ENCODE assay signal across 25 cellular contexts in the genomic region with DNA sequence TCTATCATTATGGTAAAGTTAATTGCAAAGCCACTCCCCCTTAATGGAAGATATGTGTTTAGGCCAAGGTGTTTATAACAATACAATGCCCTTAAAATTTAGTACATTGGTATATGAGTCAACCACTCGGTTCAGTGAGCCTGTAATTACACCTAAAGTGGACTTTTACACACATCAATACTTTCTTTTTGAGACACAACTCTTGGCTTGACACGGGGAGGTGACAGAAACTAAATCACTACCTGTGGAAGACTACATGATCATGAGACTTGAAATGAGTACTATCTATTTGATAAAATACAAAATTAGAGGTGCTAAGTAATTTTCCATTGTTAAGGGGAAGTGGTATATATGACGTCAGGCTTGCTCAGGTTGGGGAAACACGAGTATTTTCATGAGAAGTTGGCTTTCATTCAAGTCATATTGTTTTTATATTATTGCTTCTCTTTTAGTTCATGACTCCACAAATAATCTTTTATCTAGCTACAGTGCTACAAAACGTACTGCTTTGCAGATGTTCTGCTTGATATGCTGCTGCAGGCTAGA.
"Had no signal": no experiment of that assay in that cellular context is flagged by ENCODE, and none has a peak within 500 bp of the region (broad histone marks: within the 10 kb centered on the region; RNA-seq: fewer than 3 reads in every experiment).

No MANE protein-coding gene starts in this region.

- H3K36me3 ChIP-seq: esophagus muscularis mucosa, gastroesophageal sphincter, heart left ventricle, left lung, tibial artery had no signal

- H3K4me2 ChIP-seq: hepatocyte, smooth muscle cell had no signal

- ATAC-seq: foreskin keratinocyte; gastroesophageal sphincter; heart left ventricle; left cardiac atrium; left lung; mucosa of descending colon; natural killer cell treated with Interleukin-12 subunit alpha and Interleukin-12 subunit beta and Interleukin-15 and Interleukin-18, amount 100 ng/mL, for 72 hours; sciatic nerve; stimulated activated effector memory CD8-positive, alpha-beta T cell treated with anti-CD3 and anti-CD28 coated beads, Interleukin-12 subunit alpha, Interleukin-12 subunit beta, amount 100 ng/mL, for 72 hours; stimulated activated naive CD8-positive, alpha-beta T cell treated with anti-CD3 and anti-CD28 coated beads, Interleukin-15, Interleukin-2, amounts not matched to agents 100 U/mL and 50 U/mL, for 24 hours had no signal

- H3K27me3 ChIP-seq: esophagus muscularis mucosa, foreskin keratinocyte, gastroesophageal sphincter, heart left ventricle, hepatocyte, left lung, testis, tibial artery had no signal

- DNase-seq: dermis blood vessel endothelial cell; effector memory CD4-positive, alpha-beta T cell; foreskin keratinocyte; heart left ventricle; left cardiac atrium; left lung; mesenchymal stem cell; mucosa of descending colon; naive B cell; stimulated activated CD4-positive, alpha-beta T cell treated with anti-CD3 and anti-CD28 coated beads, Interleukin-12 subunit alpha, Interleukin-12 subunit beta, amount 100 ng/mL, for 4 hours; stimulated activated CD4-positive, alpha-beta T cell treated with anti-CD3 and anti-CD28 coated beads, Interleukin-1b, Interleukin-23, amount 100 ng/mL, for 48 hours; stimulated activated CD4-positive, alpha-beta T cell treated with anti-CD3 and anti-CD28 coated beads, Interleukin-4, amount 100 ng/mL, for 24 hours; stimulated activated naive CD8-positive, alpha-beta T cell treated with anti-CD3 and anti-CD28 coated beads, Interleukin-15, Interleukin-2, amounts not matched to agents 100 U/mL and 50 U/mL, for 24 hours; substantia nigra; testis; tibial artery had no signal

- H3K27ac ChIP-seq: coronary artery, esophagus muscularis mucosa, foreskin keratinocyte, gastroesophageal sphincter, heart left ventricle, hepatocyte, left lung, parathyroid adenoma, testis, tibial artery had no signal

- H3K9me3 ChIP-seq: esophagus muscularis mucosa, gastroesophageal sphincter, left lung, testis, tibial artery had no signal

- H3K4me1 ChIP-seq: esophagus muscularis mucosa, foreskin keratinocyte, gastroesophageal sphincter, heart left ventricle, left lung, parathyroid adenoma, testis, tibial artery had no signal

- H2AFZ ChIP-seq: hepatocyte, parathyroid adenoma had no signal

- H3K79me2 ChIP-seq: hepatocyte, parathyroid adenoma had no signal

- H3K4me3 ChIP-seq: coronary artery, esophagus muscularis mucosa, gastroesophageal sphincter, heart left ventricle, hepatocyte, left lung, mucosa of descending colon, smooth muscle cell, testis, tibial artery had no signal

- H3K9ac ChIP-seq: parathyroid adenoma had no signal
